Comparison of ENCODE assay signal across 8 cellular contexts in genomic region chr1:23369335-23370013, GRCh38.
DNase-seq lines count a peak whose midpoint lies in the region; ATAC-seq lines count a peak whose summit lies in the region.

Gene ZNF436, minus strand, starts transcription at chr1:23369836. Its CDS starts 1,831 bp downstream, at chr1:23368005.

- H3K4me3 ChIP-seq in iPS DF 6.9 (ENCODE audit: low read length), result peak within 1 kb of the TSS; percentile 65; the same call in 1 of the 2 replicates
- peak within 1 kb of the TSS; percentile 92 for H3K4me3 ChIP-seq in rectal smooth muscle tissue (ENCODE audit: low read length)

- H3K4me1 ChIP-seq in iPS DF 6.9 (ENCODE audit: control insufficient read depth, insufficient read depth, low read length) (peaks cover 7% of the 10 kb centered on the region; the same call in 1 of the 2 replicates), rectal smooth muscle tissue (ENCODE audit: control insufficient read depth, insufficient read depth, low read length) (peaks cover 36% of the 10 kb centered on the region)

- H3K27ac ChIP-seq in iPS DF 6.9 (ENCODE audit: low read length), result no peak within 1 kb of the TSS
- H3K27ac ChIP-seq in rectal smooth muscle tissue (ENCODE audit: low read depth, low read length), result peak within 1 kb of the TSS; percentile 96

- WGBS in iPS DF 6.9 (ENCODE audit: insufficient coverage, insufficient read length), result no CpG with 5 or more reads among the region's 29 CpGs

- DNase-seq in GDM1 (lab: John Stamatoyannopoulos, UW), result peak; percentile 54
- DNase-seq in NCI-H1417 treated with DMSO at 0.1 percent for 48 hours (lab: John Stamatoyannopoulos, UW), result peak; percentile 60
- DNase-seq in T-helper 2 cell, result peak in 3 of 5 experiments; percentile 5 to 17 (median 16)
- peak; percentile 60 for DNase-seq in brain pericyte (ENCODE audit: low read depth, low spot score)
- DNase-seq in iPS DF 6.9 (ENCODE audit: low read depth, low spot score), result no peak

- no peaks in the 10 kb centered on the region for H3K9me3 ChIP-seq in iPS DF 6.9 (ENCODE audit: control insufficient read depth, insufficient read depth, low read length)

- H3K9ac ChIP-seq in rectal smooth muscle tissue (ENCODE audit: low read length), result peak within 1 kb of the TSS; percentile 82

- H3K27me3 ChIP-seq in iPS DF 6.9 (ENCODE audit: control insufficient read depth, insufficient read depth, low read length), result peaks cover 55% of the 10 kb centered on the region
- H3K27me3 ChIP-seq in rectal smooth muscle tissue (ENCODE audit: control insufficient read depth, insufficient read depth, low read length), result no peaks in the 10 kb centered on the region

- ATAC-seq in HG02981 (IDR thresholded peaks at IDR 0.05; ENCODE audit: unreplicated experiment) (no peak), GM21825 (IDR thresholded peaks at IDR 0.05; ENCODE audit: unreplicated experiment) (no peak)

- H3K36me3 ChIP-seq in iPS DF 6.9 (ENCODE audit: control insufficient read depth, insufficient read depth, low read length) (no peaks in the 10 kb centered on the region), rectal smooth muscle tissue (ENCODE audit: control insufficient read depth, insufficient read depth, low read length) (peaks cover 3% of the 10 kb centered on the region)
